1 cellular context compared by ENCODE assay signal in the genomic region with DNA sequence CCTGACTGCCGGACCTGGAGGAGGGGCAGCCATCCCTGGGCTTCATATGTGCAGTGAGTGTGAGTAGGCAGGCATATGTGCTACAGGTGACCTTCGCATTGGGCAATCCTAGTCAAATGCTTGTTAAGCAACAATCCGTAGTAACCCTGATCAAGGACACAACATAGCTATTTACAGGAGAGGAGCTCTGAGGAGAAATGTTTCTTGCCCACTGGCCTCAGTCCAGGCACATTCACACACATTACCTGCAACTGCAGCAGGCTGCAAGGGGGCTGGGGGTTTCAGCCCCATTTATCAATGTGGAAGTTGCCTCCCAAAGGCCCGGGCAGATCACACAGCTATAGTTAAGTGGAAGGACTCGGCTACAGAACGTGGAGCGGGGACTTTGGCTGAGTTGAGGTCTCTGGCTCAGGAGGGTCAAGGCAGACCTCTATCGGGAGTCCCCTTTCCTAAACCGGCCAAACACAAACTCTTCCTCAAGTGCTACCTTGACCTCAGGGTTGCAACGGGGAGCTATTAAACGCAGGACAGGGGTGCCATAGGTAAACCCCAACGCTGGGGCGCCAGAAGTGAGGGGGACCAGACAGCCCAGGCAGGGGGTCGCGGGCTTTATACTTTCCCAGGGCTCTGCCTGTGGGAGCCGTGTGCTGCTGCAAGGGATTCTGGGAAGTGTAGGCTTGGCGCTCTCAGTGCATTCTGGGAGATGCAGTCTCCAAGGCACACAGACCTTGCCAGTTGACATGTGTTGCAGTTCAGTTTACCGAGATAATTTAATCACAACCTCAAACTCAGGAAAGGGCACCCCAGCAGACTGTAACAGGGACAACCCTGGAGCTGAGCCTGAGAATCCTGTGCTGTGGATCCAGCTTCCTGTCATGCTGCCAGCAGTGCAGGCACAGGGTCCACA.
A peak's percentile ranks its signal among the peaks of the same experiment; 100 is the strongest.
TF ChIP-seq lines count a peak whose summit lies in the region.

No MANE protein-coding gene starts in this region.

TF ChIP-seq in HepG2, 621 proteins besides CTCF, POLR2A, EP300 and RAD21 (continued from another document and continues in another):
- TF ChIP-seq, protein P1, sequence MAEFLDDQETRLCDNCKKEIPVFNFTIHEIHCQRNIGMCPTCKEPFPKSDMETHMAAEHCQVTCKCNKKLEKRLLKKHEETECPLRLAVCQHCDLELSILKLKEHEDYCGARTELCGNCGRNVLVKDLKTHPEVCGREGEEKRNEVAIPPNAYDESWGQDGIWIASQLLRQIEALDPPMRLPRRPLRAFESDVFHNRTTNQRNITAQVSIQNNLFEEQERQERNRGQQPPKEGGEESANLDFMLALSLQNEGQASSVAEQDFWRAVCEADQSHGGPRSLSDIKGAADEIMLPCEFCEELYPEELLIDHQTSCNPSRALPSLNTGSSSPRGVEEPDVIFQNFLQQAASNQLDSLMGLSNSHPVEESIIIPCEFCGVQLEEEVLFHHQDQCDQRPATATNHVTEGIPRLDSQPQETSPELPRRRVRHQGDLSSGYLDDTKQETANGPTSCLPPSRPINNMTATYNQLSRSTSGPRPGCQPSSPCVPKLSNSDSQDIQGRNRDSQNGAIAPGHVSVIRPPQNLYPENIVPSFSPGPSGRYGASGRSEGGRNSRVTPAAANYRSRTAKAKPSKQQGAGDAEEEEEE (CRISPR knock-in tag; IDR thresholded peaks at IDR 0.05; ENCODE audit: borderline replicate concordance), result no peak
- TF ChIP-seq KAT8 (CRISPR knock-in tag; IDR thresholded peaks at IDR 0.05) (peak; percentile 78), ZSCAN29 (CRISPR knock-in tag; conservative IDR thresholded peaks at IDR 0.05) (peak; percentile 95)
- TF ChIP-seq, protein P2, sequence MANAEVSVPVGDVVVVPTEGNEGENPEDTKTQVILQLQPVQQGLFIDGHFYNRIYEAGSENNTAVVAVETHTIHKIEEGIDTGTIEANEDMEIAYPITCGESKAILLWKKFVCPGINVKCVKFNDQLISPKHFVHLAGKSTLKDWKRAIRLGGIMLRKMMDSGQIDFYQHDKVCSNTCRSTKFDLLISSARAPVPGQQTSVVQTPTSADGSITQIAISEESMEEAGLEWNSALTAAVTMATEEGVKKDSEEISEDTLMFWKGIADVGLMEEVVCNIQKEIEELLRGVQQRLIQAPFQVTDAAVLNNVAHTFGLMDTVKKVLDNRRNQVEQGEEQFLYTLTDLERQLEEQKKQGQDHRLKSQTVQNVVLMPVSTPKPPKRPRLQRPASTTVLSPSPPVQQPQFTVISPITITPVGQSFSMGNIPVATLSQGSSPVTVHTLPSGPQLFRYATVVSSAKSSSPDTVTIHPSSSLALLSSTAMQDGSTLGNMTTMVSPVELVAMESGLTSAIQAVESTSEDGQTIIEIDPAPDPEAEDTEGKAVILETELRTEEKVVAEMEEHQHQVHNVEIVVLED (CRISPR knock-in tag; IDR thresholded peaks at IDR 0.05; ENCODE audit: borderline replicate concordance), result peak; percentile 77
- TF ChIP-seq, protein P3, sequence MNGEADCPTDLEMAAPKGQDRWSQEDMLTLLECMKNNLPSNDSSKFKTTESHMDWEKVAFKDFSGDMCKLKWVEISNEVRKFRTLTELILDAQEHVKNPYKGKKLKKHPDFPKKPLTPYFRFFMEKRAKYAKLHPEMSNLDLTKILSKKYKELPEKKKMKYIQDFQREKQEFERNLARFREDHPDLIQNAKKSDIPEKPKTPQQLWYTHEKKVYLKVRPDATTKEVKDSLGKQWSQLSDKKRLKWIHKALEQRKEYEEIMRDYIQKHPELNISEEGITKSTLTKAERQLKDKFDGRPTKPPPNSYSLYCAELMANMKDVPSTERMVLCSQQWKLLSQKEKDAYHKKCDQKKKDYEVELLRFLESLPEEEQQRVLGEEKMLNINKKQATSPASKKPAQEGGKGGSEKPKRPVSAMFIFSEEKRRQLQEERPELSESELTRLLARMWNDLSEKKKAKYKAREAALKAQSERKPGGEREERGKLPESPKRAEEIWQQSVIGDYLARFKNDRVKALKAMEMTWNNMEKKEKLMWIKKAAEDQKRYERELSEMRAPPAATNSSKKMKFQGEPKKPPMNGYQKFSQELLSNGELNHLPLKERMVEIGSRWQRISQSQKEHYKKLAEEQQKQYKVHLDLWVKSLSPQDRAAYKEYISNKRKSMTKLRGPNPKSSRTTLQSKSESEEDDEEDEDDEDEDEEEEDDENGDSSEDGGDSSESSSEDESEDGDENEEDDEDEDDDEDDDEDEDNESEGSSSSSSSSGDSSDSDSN (CRISPR knock-in tag; IDR thresholded peaks at IDR 0.05), result peak; percentile 78
- TF ChIP-seq, protein P4, sequence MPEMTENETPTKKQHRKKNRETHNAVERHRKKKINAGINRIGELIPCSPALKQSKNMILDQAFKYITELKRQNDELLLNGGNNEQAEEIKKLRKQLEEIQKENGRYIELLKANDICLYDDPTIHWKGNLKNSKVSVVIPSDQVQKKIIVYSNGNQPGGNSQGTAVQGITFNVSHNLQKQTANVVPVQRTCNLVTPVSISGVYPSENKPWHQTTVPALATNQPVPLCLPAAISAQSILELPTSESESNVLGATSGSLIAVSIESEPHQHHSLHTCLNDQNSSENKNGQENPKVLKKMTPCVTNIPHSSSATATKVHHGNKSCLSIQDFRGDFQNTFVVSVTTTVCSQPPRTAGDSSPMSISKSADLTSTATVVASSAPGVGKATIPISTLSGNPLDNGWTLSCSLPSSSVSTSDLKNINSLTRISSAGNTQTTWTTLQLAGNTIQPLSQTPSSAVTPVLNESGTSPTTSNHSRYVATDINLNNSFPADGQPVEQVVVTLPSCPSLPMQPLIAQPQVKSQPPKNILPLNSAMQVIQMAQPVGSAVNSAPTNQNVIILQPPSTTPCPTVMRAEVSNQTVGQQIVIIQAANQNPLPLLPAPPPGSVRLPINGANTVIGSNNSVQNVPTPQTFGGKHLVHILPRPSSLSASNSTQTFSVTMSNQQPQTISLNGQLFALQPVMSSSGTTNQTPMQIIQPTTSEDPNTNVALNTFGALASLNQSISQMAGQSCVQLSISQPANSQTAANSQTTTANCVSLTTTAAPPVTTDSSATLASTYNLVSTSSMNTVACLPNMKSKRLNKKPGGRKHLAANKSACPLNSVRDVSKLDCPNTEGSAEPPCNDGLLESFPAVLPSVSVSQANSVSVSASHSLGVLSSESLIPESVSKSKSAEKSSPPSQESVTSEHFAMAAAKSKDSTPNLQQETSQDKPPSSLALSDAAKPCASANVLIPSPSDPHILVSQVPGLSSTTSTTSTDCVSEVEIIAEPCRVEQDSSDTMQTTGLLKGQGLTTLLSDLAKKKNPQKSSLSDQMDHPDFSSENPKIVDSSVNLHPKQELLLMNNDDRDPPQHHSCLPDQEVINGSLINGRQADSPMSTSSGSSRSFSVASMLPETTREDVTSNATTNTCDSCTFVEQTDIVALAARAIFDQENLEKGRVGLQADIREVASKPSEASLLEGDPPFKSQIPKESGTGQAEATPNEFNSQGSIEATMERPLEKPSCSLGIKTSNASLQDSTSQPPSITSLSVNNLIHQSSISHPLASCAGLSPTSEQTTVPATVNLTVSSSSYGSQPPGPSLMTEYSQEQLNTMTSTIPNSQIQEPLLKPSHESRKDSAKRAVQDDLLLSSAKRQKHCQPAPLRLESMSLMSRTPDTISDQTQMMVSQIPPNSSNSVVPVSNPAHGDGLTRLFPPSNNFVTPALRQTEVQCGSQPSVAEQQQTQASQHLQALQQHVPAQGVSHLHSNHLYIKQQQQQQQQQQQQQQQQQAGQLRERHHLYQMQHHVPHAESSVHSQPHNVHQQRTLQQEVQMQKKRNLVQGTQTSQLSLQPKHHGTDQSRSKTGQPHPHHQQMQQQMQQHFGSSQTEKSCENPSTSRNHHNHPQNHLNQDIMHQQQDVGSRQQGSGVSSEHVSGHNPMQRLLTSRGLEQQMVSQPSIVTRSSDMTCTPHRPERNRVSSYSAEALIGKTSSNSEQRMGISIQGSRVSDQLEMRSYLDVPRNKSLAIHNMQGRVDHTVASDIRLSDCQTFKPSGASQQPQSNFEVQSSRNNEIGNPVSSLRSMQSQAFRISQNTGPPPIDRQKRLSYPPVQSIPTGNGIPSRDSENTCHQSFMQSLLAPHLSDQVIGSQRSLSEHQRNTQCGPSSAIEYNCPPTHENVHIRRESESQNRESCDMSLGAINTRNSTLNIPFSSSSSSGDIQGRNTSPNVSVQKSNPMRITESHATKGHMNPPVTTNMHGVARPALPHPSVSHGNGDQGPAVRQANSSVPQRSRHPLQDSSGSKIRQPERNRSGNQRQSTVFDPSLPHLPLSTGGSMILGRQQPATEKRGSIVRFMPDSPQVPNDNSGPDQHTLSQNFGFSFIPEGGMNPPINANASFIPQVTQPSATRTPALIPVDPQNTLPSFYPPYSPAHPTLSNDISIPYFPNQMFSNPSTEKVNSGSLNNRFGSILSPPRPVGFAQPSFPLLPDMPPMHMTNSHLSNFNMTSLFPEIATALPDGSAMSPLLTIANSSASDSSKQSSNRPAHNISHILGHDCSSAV (CRISPR knock-in tag; IDR thresholded peaks at IDR 0.05; ENCODE audit: borderline replicate concordance), result 0 out of 2 replicates have a peak, but pooled peaks have one; percentile 51
- TF ChIP-seq, protein P5, sequence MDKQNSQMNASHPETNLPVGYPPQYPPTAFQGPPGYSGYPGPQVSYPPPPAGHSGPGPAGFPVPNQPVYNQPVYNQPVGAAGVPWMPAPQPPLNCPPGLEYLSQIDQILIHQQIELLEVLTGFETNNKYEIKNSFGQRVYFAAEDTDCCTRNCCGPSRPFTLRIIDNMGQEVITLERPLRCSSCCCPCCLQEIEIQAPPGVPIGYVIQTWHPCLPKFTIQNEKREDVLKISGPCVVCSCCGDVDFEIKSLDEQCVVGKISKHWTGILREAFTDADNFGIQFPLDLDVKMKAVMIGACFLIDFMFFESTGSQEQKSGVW (CRISPR knock-in tag; IDR thresholded peaks at IDR 0.05; ENCODE audit: borderline replicate concordance), result peak; percentile 96; the same call in 1 of the 2 replicates
- TF ChIP-seq, protein P6, sequence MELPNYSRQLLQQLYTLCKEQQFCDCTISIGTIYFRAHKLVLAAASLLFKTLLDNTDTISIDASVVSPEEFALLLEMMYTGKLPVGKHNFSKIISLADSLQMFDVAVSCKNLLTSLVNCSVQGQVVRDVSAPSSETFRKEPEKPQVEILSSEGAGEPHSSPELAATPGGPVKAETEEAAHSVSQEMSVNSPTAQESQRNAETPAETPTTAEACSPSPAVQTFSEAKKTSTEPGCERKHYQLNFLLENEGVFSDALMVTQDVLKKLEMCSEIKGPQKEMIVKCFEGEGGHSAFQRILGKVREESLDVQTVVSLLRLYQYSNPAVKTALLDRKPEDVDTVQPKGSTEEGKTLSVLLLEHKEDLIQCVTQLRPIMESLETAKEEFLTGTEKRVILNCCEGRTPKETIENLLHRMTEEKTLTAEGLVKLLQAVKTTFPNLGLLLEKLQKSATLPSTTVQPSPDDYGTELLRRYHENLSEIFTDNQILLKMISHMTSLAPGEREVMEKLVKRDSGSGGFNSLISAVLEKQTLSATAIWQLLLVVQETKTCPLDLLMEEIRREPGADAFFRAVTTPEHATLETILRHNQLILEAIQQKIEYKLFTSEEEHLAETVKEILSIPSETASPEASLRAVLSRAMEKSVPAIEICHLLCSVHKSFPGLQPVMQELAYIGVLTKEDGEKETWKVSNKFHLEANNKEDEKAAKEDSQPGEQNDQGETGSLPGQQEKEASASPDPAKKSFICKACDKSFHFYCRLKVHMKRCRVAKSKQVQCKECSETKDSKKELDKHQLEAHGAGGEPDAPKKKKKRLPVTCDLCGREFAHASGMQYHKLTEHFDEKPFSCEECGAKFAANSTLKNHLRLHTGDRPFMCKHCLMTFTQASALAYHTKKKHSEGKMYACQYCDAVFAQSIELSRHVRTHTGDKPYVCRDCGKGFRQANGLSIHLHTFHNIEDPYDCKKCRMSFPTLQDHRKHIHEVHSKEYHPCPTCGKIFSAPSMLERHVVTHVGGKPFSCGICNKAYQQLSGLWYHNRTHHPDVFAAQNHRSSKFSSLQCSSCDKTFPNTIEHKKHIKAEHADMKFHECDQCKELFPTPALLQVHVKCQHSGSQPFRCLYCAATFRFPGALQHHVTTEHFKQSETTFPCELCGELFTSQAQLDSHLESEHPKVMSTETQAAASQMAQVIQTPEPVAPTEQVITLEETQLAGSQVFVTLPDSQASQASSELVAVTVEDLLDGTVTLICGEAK (IDR thresholded peaks at IDR 0.05), result no peak
- TF ChIP-seq, protein P6 (CRISPR knock-in tag; IDR thresholded peaks at IDR 0.05), result peak; percentile 73; the same call in 1 of the 2 replicates
